Comparison of ENCODE assay signal across 24 cellular contexts in the genomic region with DNA sequence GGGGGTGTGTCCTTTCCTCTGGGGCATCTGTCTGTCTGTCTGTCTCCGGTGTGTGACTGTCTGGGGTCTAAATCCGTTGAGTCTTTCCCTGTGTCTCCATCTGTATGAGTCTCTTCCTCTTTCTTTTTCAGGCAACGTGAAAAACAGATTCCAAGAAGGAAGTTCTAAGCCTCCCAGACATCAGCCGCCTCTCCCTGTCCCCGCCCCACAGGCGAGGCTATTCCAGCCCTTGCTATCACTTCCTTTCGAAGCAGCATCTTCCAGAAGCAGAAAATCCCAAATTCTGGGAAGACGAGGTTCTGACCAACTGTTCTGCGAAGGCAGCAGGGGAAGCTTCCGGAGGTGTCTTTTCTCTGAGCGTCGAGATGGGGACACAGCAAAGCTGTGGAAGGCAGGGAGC. TPM values are rescaled to one million over a fixed set of nuclear protein-coding genes. Genes with fewer than 3 reads are reported as not detected.
DNase-seq lines count a peak whose midpoint lies in the region; ATAC-seq and TF ChIP-seq lines count a peak whose summit lies in the region.
"Had no signal": no experiment of that assay in that cellular context is flagged by ENCODE, and none has a peak within 500 bp of the region (broad histone marks: within the 10 kb centered on the region; RNA-seq: fewer than 3 reads in every experiment).

No MANE protein-coding gene starts in this region.

- H3K4me1 Mint-ChIP-seq in MCF 10A (ENCODE audit: insufficient read depth, unreplicated experiment): peaks cover 19% of the 10 kb centered on the region
- H3K4me1 Mint-ChIP-seq in central memory CD8-positive, alpha-beta T cell: peaks cover 7% of the 10 kb centered on the region

- H3K79me2 ChIP-seq in hepatocyte: peaks cover 54% of the 10 kb centered on the region

- H3K14ac ChIP-seq in neuronal stem cell (ENCODE audit: low read length): no peak overlapping the region

- H3K4me2 ChIP-seq in neuronal stem cell (ENCODE audit: insufficient read depth, low read length, poor library complexity, severe bottlenecking) (no peak overlapping the region), hepatocyte (no peak overlapping the region)
- H3K4me2 ChIP-seq: KMS-11 had no signal

- no peak for ATAC-seq in central memory CD8-positive, alpha-beta T cell (replicated peaks; ENCODE audit: extremely low read depth, poor library complexity, severe bottlenecking)
- ATAC-seq: CD8-positive, alpha-beta T cell had no signal

- no peak for TF ChIP-seq POLR2A in breast epithelium (IDR thresholded peaks at IDR 0.05)

- H3K9me3 Mint-ChIP-seq in MCF 10A (ENCODE audit: unreplicated experiment): no peaks in the 10 kb centered on the region
- no peaks in the 10 kb centered on the region for H3K9me3 Mint-ChIP-seq in central memory CD8-positive, alpha-beta T cell
- H3K9me3 Mint-ChIP-seq: CD8-positive, alpha-beta T cell had no signal

- no peaks in the 10 kb centered on the region for H3K36me3 ChIP-seq in breast epithelium
- H3K36me3 ChIP-seq in neuronal stem cell (replicated peaks in 1 of 2; ENCODE audit: control insufficient read depth in 2 of 2, insufficient read depth in 2 of 2, low read length in 2 of 2): no peaks in the 10 kb centered on the region
- H3K36me3 ChIP-seq in hepatocyte (replicated peaks; ENCODE audit: insufficient read depth, low read depth): no peaks in the 10 kb centered on the region

- POLR2A ChIA-PET in MCF 10A (lab: Yijun Ruan, JAX): no interaction called here

- no peaks in the 10 kb centered on the region for H3K27me3 Mint-ChIP-seq in MCF 10A (ENCODE audit: insufficient read depth, unreplicated experiment)
- H3K27me3 Mint-ChIP-seq in central memory CD8-positive, alpha-beta T cell: peaks cover 45% of the 10 kb centered on the region

- no peak for DNase-seq in MCF 10A (ENCODE audit: unreplicated experiment)
- DNase-seq in breast epithelium (ENCODE audit: low spot score in 2 of 2): no peak
- DNase-seq in central memory CD8-positive, alpha-beta T cell (ENCODE audit: low spot score in 2 of 2): no peak
- no peak for DNase-seq in neuronal stem cell (ENCODE audit: low spot score)
- no peak for DNase-seq in stimulated activated naive CD4-positive, alpha-beta T cell treated with Interleukin-2 at 50 U/mL for 16 hours (lab: John Stamatoyannopoulos, UW)
- no peak for DNase-seq in activated CD8-positive, alpha-beta memory T cell treated with anti-CD3 and anti-CD28 coated beads, Interleukin-2, amount 50 U/mL, for 48 hours
- no peak for DNase-seq in activated CD4-positive, alpha-beta T cell treated with anti-CD3 and anti-CD28 coated beads, Interleukin-2, amount 50 U/mL, for 4 hours
- no peak for DNase-seq in hepatocyte (ENCODE audit: low spot score)
- DNase-seq: 8988T; CD8-positive, alpha-beta T cell; DMS79; NCI-H1417; NCI-H187 treated with DMSO at 0.1 percent for 48 hours; NCI-H226; NCI-H524; NCI-H82; OCI-M1; RPMI8226; SJCRH30 had no signal

- H3K9me3 ChIP-seq in breast epithelium (no peaks in the 10 kb centered on the region), neuronal stem cell (replicated peaks in 1 of 2; ENCODE audit: control insufficient read depth in 2 of 2, insufficient read depth in 1 of 2, low read depth in 1 of 2, low read length in 2 of 2) (no peaks in the 10 kb centered on the region), hepatocyte (ENCODE audit: low read depth) (no peaks in the 10 kb centered on the region)
- H3K9me3 ChIP-seq: SJCRH30 had no signal

- no peak overlapping the region for H3K4ac ChIP-seq in neuronal stem cell (ENCODE audit: low read length)

- no peak overlapping the region for H4K91ac ChIP-seq in neuronal stem cell (ENCODE audit: low read depth, low read length, poor library complexity)

- H2AK5ac ChIP-seq in neuronal stem cell (ENCODE audit: low read depth, low read length): peak overlapping the region; percentile 57

- H3K27ac Mint-ChIP-seq in MCF 10A (ENCODE audit: low read depth, unreplicated experiment): peak overlapping the region; percentile 47
- peak overlapping the region; percentile 71 for H3K27ac Mint-ChIP-seq in central memory CD8-positive, alpha-beta T cell (ENCODE audit: low read depth)
- H3K27ac Mint-ChIP-seq: CD8-positive, alpha-beta T cell had no signal

- H3K18ac ChIP-seq in neuronal stem cell (ENCODE audit: low read length): no peak overlapping the region

- no CpG with 5 or more reads among the region's 12 CpGs for WGBS in neuronal stem cell (ENCODE audit: extremely low coverage in 2 of 2, insufficient read length in 2 of 2, insufficient replicate concordance in 1 of 2), 2 donors
- WGBS in hepatocyte (ENCODE audit: low lambda C conversion rate, missing lambda C conversion rate): 93% methylated on average over 12 of the region's 12 CpGs

- H3K9me2 ChIP-seq in hepatocyte (replicated peaks; ENCODE audit: insufficient read depth): no peaks in the 10 kb centered on the region

- H3K36me3 Mint-ChIP-seq in MCF 10A (ENCODE audit: insufficient read depth, unreplicated experiment): peaks cover 6% of the 10 kb centered on the region
- peaks cover 3% of the 10 kb centered on the region for H3K36me3 Mint-ChIP-seq in central memory CD8-positive, alpha-beta T cell (ENCODE audit: insufficient read depth)
- H3K36me3 Mint-ChIP-seq: CD8-positive, alpha-beta T cell had no signal

- no peaks in the 10 kb centered on the region for H3K4me1 ChIP-seq in breast epithelium
- H3K4me1 ChIP-seq in neuronal stem cell (ENCODE audit: control insufficient read depth in 2 of 2, insufficient read depth in 1 of 2, low read depth in 1 of 2, low read length in 2 of 2): peaks cover 4 to 6% of the 10 kb centered on the region in 2 donors
- H3K4me1 ChIP-seq in hepatocyte (ENCODE audit: insufficient read depth): no peaks in the 10 kb centered on the region

- BruUV-seq in MCF 10A (replicated peaks; lab: Mats Ljungman, UMichigan): no TSS peak

- H4K8ac ChIP-seq in neuronal stem cell (ENCODE audit: low read depth, low read length): no peak overlapping the region

- no peaks in the 10 kb centered on the region for H3K79me1 ChIP-seq in neuronal stem cell (ENCODE audit: low read depth, low read length)

- no peak for TF ChIP-seq CTCF in MCF 10A (IDR thresholded peaks at IDR 0.05; ENCODE audit: unreplicated experiment)
- TF ChIP-seq CTCF in breast epithelium (IDR thresholded peaks at IDR 0.05): no peak
- TF ChIP-seq CTCF in hepatocyte (IDR thresholded peaks at IDR 0.05; ENCODE audit: poor library complexity): no peak

- CTCF ChIA-PET in MCF 10A (lab: Yijun Ruan, JAX): interaction anchor here (0.6 to 0.9 kb wide), 2 partner anchors 45 to 111 kb away, joined by 3 read pairs; no protein-coding TSS in a partner anchor

- H3K4me3 Mint-ChIP-seq in MCF 10A (ENCODE audit: unreplicated experiment): no peak overlapping the region
- no peak overlapping the region for H3K4me3 Mint-ChIP-seq in central memory CD8-positive, alpha-beta T cell
- H3K4me3 Mint-ChIP-seq: CD8-positive, alpha-beta T cell had no signal

- H3K27me3 ChIP-seq in breast epithelium (no peaks in the 10 kb centered on the region), neuronal stem cell (ENCODE audit: control insufficient read depth in 3 of 3, insufficient read depth in 3 of 3, low read depth in 1 of 3, low read length in 3 of 3) (no peaks in the 10 kb centered on the region), hepatocyte (no peaks in the 10 kb centered on the region)
- H3K27me3 ChIP-seq: SJCRH30 had no signal

- no peak overlapping the region for H2BK120ac ChIP-seq in neuronal stem cell (ENCODE audit: low read depth, low read length)

- intact Hi-C loops in MCF 10A (cut with micrococcal nuclease): no loop called here
- intact Hi-C loops in breast epithelium (cut with DNase I; ENCODE audit: low total_unique reads): no loop called here

- no peak overlapping the region for H2BK5ac ChIP-seq in neuronal stem cell (ENCODE audit: low read length)

- H3K9ac ChIP-seq in neuronal stem cell (ENCODE audit: low read depth, low read length, poor library complexity): peak overlapping the region; percentile 9
- H3K9ac ChIP-seq: KMS-11 had no signal

- H3K27ac ChIP-seq in breast epithelium (no peak overlapping the region), neuronal stem cell (replicated peaks; ENCODE audit: low read length) (no peak overlapping the region), hepatocyte (no peak overlapping the region)
- H3K27ac ChIP-seq: HL-60, KMS-11, SJCRH30 had no signal

- H3K23ac ChIP-seq in neuronal stem cell (ENCODE audit: low read depth, low read length, poor library complexity): no peak overlapping the region

- no peak overlapping the region for H3K4me3 ChIP-seq in breast epithelium
- no peak overlapping the region for H3K4me3 ChIP-seq in neuronal stem cell (ENCODE audit: low read length in 2 of 2)
- no peak overlapping the region for H3K4me3 ChIP-seq in hepatocyte
- H3K4me3 ChIP-seq: SJCRH30 had no signal

- no peak overlapping the region for H2BK15ac ChIP-seq in neuronal stem cell (ENCODE audit: low read length)

- peaks cover 24% of the 10 kb centered on the region for H4K20me1 ChIP-seq in hepatocyte (ENCODE audit: insufficient read depth, poor library complexity, severe bottlenecking)

- no peak overlapping the region for H2AFZ ChIP-seq in neuronal stem cell (ENCODE audit: low read length)
- H2AFZ ChIP-seq in hepatocyte: no peak overlapping the region

- no peak overlapping the region for H2BK12ac ChIP-seq in neuronal stem cell (ENCODE audit: low read length)

RNA-seq across cellular contexts. Expression of a gene that starts 34.0 kb away (rescaled TPM):
- total RNA-seq in MCF 10A (2022) (60.6 and 68.5 TPM in 2 replicates), breast epithelium (10 to 100 TPM in 2 of 3 donors, 1 to 10 TPM in 1; 9.2 to 13.2 (median 13.1) TPM), hepatocyte (6.8 and 9.2 TPM in 2 replicates)
- 0.10 TPM for polyA plus RNA-seq in neuronal stem cell (2013, experiment 1 of 2)
- polyA plus RNA-seq in neuronal stem cell (2013, experiment 2 of 2): 0.08 TPM
- polyA plus RNA-seq in hepatocyte: 34.1 and 40.3 TPM in 2 replicates

RNA-seq across cellular contexts. Expression of a gene that starts 55.5 kb away (rescaled TPM):
- not detected in 2 replicates for total RNA-seq in MCF 10A (2022)
- 1 to 10 TPM in 1 of 3 donors, under 1 TPM in 1, not detected in 1; 0.73 to 2.4 TPM for total RNA-seq in breast epithelium
- not detected for polyA plus RNA-seq in neuronal stem cell (2013, experiment 1 of 2)
- not detected for polyA plus RNA-seq in neuronal stem cell (2013, experiment 2 of 2)
- total RNA-seq in hepatocyte: not detected in 2 replicates
- not detected in 2 replicates for polyA plus RNA-seq in hepatocyte
- total RNA-seq: H4, HT1080 had no signal
- polyA plus RNA-seq: AG04450 had no signal
